1 cellular context compared by ENCODE assay signal in the genomic region with DNA sequence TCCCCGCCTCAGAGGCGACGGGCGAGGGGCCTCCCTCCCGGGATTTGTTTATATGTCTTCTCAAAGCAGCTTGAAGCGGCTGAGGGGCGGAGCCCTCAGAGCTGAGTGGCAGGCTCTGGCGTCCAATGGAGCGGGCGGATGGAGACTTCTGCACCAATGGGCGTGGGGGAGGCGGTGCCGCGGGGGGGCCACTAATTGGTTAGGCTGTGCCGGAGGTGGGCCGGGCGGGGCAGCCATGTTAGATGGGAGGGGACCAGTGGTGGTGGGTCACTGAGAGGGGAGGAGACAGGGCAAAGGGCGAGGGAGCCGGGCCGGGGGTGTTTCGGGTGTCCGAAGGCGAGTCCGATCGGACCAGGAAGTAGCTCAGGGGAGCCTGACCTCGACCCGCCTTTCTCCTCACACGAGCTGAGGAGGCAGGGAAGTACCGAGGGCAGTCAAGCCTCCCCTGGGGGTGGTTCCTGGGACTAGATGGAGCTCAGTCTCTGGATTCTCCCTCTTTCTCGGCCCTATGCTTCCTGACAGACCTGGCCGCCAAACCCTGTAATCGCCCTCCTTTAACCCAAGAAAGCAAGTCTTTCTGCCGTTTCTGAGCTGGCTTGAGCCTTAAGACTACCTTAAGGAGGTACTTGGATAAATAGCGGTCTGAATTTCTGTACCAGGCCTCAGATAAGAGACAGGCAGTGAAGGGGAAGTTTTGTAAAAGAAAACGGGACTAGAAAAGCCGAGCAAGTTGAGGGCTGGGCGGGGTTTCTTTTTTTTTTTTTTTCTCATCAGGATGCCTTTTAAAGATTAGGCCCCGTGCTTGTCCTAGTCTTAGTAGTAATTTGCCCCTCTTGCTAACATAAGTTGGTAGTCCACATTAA.
A peak's percentile ranks its signal among the peaks of the same experiment; 100 is the strongest.
TF ChIP-seq lines count a peak whose summit lies in the region.

No MANE protein-coding gene starts in this region.

TF ChIP-seq in GM12878, 131 proteins besides CTCF, POLR2A, EP300 and RAD21 (continued from another document and continues in another):
- no peak for TF ChIP-seq ZNF592 (IDR thresholded peaks at IDR 0.05)
- no peak for TF ChIP-seq TCF12 (IDR thresholded peaks at IDR 0.05; ENCODE audit: low read depth, low read length)
- TF ChIP-seq ATF7 (IDR thresholded peaks at IDR 0.05; ENCODE audit: low read depth) = 0 out of 2 replicates have a peak, but pooled peaks have one; percentile 40
- no peak for TF ChIP-seq TCF7 (IDR thresholded peaks at IDR 0.05; ENCODE audit: borderline replicate concordance)
- no peak for TF ChIP-seq E2F4 (IDR thresholded peaks at IDR 0.05; ENCODE audit: low read depth, low read length)
- no peak for TF ChIP-seq USF1 (IDR thresholded peaks at IDR 0.05; ENCODE audit: borderline replicate concordance, extremely low read length, insufficient read depth, low read depth, low read length)
- TF ChIP-seq, protein P1, sequence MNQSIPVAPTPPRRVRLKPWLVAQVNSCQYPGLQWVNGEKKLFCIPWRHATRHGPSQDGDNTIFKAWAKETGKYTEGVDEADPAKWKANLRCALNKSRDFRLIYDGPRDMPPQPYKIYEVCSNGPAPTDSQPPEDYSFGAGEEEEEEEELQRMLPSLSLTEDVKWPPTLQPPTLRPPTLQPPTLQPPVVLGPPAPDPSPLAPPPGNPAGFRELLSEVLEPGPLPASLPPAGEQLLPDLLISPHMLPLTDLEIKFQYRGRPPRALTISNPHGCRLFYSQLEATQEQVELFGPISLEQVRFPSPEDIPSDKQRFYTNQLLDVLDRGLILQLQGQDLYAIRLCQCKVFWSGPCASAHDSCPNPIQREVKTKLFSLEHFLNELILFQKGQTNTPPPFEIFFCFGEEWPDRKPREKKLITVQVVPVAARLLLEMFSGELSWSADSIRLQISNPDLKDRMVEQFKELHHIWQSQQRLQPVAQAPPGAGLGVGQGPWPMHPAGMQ (IDR thresholded peaks at IDR 0.05; ENCODE audit: borderline replicate concordance) = no peak
- no peak for TF ChIP-seq STAT3 (IDR thresholded peaks at IDR 0.05; ENCODE audit: low read depth, low read length)
- no peak for TF ChIP-seq BCL11A (IDR thresholded peaks at IDR 0.05; ENCODE audit: low read depth, low read length)
- 0 out of 4 replicates have a peak, but pooled peaks of 1 of the 2 experiments have one; percentile 18 for TF ChIP-seq ETV6 (conservative IDR thresholded peaks at IDR 0.05 in 1 of 2, IDR thresholded peaks at IDR 0.05 in 1 of 2; ENCODE audit: borderline replicate concordance in 1 of 2, low read depth in 1 of 2)
- TF ChIP-seq NRF1 (conservative IDR thresholded peaks at IDR 0.05; ENCODE audit: low read depth, low read length) = no peak
- TF ChIP-seq SREBF2 (IDR thresholded peaks at IDR 0.05; ENCODE audit: low read length) = no peak
- TF ChIP-seq YBX1 (IDR thresholded peaks at IDR 0.05) = no peak
- TF ChIP-seq ZNF217 (IDR thresholded peaks at IDR 0.05) = no peak
- TF ChIP-seq SPI1 (IDR thresholded peaks at IDR 0.05; ENCODE audit: borderline replicate concordance, insufficient read depth, low read depth, low read length) = 0 out of 2 replicates have a peak, but pooled peaks have one; percentile 4
- TF ChIP-seq GABPA (IDR thresholded peaks at IDR 0.05; ENCODE audit: low read depth) = peak; percentile 70
- no peak for TF ChIP-seq PRDM15 (CRISPR knock-in tag; IDR thresholded peaks at IDR 0.05)
- peak; percentile 67 for TF ChIP-seq MXI1 (IDR thresholded peaks at IDR 0.05; ENCODE audit: low read depth, low read length)
- no peak for TF ChIP-seq JUNB (IDR thresholded peaks at IDR 0.05)
- no peak for TF ChIP-seq HDAC6 (IDR thresholded peaks at IDR 0.05; ENCODE audit: unreplicated experiment)
- peak; percentile 71 for TF ChIP-seq FOXK2 (IDR thresholded peaks at IDR 0.05)
- TF ChIP-seq TBL1XR1 (IDR thresholded peaks at IDR 0.05; ENCODE audit: low read depth, low read length) = peak; percentile 50; the same call in 1 of the 2 replicates
- TF ChIP-seq CBX3 (IDR thresholded peaks at IDR 0.05; ENCODE audit: borderline replicate concordance, low read depth) = no peak
- peak; percentile 73 for TF ChIP-seq SIN3A (IDR thresholded peaks at IDR 0.05; ENCODE audit: low read depth, low read length)
- no peak for TF ChIP-seq KDM1A (IDR thresholded peaks at IDR 0.05; ENCODE audit: borderline replicate concordance)
- TF ChIP-seq NR2F1 (conservative IDR thresholded peaks at IDR 0.05) = peak; percentile 96
- TF ChIP-seq YY1 (IDR thresholded peaks at IDR 0.05; ENCODE audit: low read depth, low read length) = peak; percentile 94
- TF ChIP-seq CEBPB (IDR thresholded peaks at IDR 0.05; ENCODE audit: borderline replicate concordance in 1 of 2, low read depth in 2 of 2, low read length in 2 of 2) = no peak
- no peak for TF ChIP-seq SRF (IDR thresholded peaks at IDR 0.05; ENCODE audit: low read depth in 2 of 2, low read length in 2 of 2)
- TF ChIP-seq PAX5 (IDR thresholded peaks at IDR 0.05; ENCODE audit: borderline replicate concordance, low read depth, low read length) = no peak
- peak; percentile 71 for TF ChIP-seq NBN (IDR thresholded peaks at IDR 0.05)
- TF ChIP-seq SMAD1 (IDR thresholded peaks at IDR 0.05; ENCODE audit: low read depth, partially characterized antibody) = no peak
- peak; percentile 58; the same call in 1 of the 3 replicates for TF ChIP-seq POU2F2 (IDR thresholded peaks at IDR 0.05; ENCODE audit: borderline replicate concordance, low read depth, low read length)
- no peak for TF ChIP-seq KAT2A (conservative IDR thresholded peaks at IDR 0.05; ENCODE audit: control insufficient read depth, low read depth, low read length)
- TF ChIP-seq, protein P2, sequence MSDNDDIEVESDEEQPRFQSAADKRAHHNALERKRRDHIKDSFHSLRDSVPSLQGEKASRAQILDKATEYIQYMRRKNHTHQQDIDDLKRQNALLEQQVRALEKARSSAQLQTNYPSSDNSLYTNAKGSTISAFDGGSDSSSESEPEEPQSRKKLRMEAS (IDR thresholded peaks at IDR 0.05; ENCODE audit: low read depth, low read length) = no peak; the same call in 1 of the 2 replicates
- no peak for TF ChIP-seq CBFB (IDR thresholded peaks at IDR 0.05; ENCODE audit: low read depth)
- no peak for TF ChIP-seq SREBF1 (IDR thresholded peaks at IDR 0.05; ENCODE audit: low read length)
- no peak for TF ChIP-seq KLF5 (IDR thresholded peaks at IDR 0.05; ENCODE audit: partially characterized antibody)
- peak; percentile 64; the same call in 1 of the 2 replicates for TF ChIP-seq CREB1 (IDR thresholded peaks at IDR 0.05; ENCODE audit: low read depth)
- no peak for TF ChIP-seq SUZ12 (IDR thresholded peaks at IDR 0.05; ENCODE audit: unreplicated experiment)
- peak; percentile 80 for TF ChIP-seq FOS (IDR thresholded peaks at IDR 0.05; ENCODE audit: borderline replicate concordance, extremely low read depth, insufficient read length)
- TF ChIP-seq, protein P3, sequence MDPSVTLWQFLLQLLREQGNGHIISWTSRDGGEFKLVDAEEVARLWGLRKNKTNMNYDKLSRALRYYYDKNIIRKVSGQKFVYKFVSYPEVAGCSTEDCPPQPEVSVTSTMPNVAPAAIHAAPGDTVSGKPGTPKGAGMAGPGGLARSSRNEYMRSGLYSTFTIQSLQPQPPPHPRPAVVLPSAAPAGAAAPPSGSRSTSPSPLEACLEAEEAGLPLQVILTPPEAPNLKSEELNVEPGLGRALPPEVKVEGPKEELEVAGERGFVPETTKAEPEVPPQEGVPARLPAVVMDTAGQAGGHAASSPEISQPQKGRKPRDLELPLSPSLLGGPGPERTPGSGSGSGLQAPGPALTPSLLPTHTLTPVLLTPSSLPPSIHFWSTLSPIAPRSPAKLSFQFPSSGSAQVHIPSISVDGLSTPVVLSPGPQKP (IDR thresholded peaks at IDR 0.05; ENCODE audit: low read depth, low read length) = peak; percentile 54; the same call in 1 of the 2 replicates
- no peak for TF ChIP-seq ZBTB4 (CRISPR knock-in tag; IDR thresholded peaks at IDR 0.05)
- TF ChIP-seq STAT1 (conservative IDR thresholded peaks at IDR 0.05) = no peak
- peak in 1 of 2 experiments; percentile 69; a peak in 3 of 4 replicates for TF ChIP-seq BHLHE40 (IDR thresholded peaks at IDR 0.05; ENCODE audit: borderline replicate concordance in 1 of 2, low read depth in 2 of 2, low read length in 1 of 2)
- TF ChIP-seq SP1 (IDR thresholded peaks at IDR 0.05; ENCODE audit: low read depth, low read length) = peak; percentile 97
- no peak for TF ChIP-seq CHD4 (IDR thresholded peaks at IDR 0.05)
- TF ChIP-seq BACH1 (IDR thresholded peaks at IDR 0.05; ENCODE audit: borderline replicate concordance) = peak; percentile 37; the same call in 1 of the 2 replicates
